Comparison of ENCODE assay signal across 8 cellular contexts in the genomic region with DNA sequence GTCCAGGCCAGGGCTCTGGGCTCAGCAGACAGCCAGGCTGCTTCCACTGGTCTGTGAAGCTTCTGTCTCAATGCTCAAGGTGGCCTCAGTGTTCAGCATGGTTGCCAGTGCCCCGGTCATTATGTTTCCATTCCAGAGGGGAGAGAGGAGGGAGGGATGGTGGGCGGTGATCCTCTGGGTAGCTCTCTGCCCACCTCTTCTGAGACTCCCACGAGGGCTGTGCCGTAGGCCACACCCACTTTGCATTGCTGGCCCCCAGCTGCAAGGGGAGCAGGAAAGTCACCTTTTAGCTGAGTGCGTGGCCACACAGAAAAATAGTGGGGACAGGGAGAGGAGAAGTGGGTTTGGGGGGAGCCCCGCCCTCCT. TPM values are rescaled to one million over a fixed set of nuclear protein-coding genes. Genes with fewer than 3 reads are reported as not detected.
DNase-seq lines count a peak whose midpoint lies in the region; ATAC-seq and TF ChIP-seq lines count a peak whose summit lies in the region.

No MANE protein-coding gene starts in this region.

- CTCF ChIA-PET in AG04449 (lab: Yijun Ruan, JAX) (interaction anchor here (0.8 to 1.0 kb wide), 2 partner anchors 14 to 93 kb away, joined by 3 to 4 read pairs; no protein-coding TSS in a partner anchor), GM10248 (lab: Yijun Ruan, JAX) (interaction anchor here (0.8 to 3.3 kb wide), 9 partner anchors 9 to 52 kb away, joined by 3 to 8 read pairs (median 4); no protein-coding TSS in a partner anchor)

- H3K4me2 ChIP-seq in Karpas-422 (ENCODE audit: low read depth, low read length, poor library complexity, severe bottlenecking): peak overlapping the region; percentile 57

- DNase-seq in AG04449 (ENCODE audit: low read depth, low spot score) (no peak), Karpas-422 (peak; percentile 52), colonic mucosa (no peak), T1000 (lab: John Stamatoyannopoulos, UW) (no peak), GM10248 (ENCODE audit: extremely low spot score) (no peak)

- H2AFZ ChIP-seq in Karpas-422 (ENCODE audit: low read length): no peak overlapping the region

- H3K4me1 ChIP-seq in Karpas-422 (ENCODE audit: low read length) (peaks cover 23% of the 10 kb centered on the region), colonic mucosa (no peaks in the 10 kb centered on the region), mononuclear cell (ENCODE audit: insufficient read depth, low read length) (peaks cover 33% of the 10 kb centered on the region)

- POLR2A ChIA-PET in AG04449 (lab: Yijun Ruan, JAX) (no interaction called here), GM10248 (lab: Yijun Ruan, JAX) (interaction anchor here (1.0 kb wide), 1 partner anchor 11 kb away, joined by 3 read pairs; no protein-coding TSS in a partner anchor)

- H3K36me3 ChIP-seq in Karpas-422 (ENCODE audit: insufficient read depth, low read length) (no peaks in the 10 kb centered on the region), colonic mucosa (no peaks in the 10 kb centered on the region)

- no peaks in the 10 kb centered on the region for H3K27me3 ChIP-seq in Karpas-422 (ENCODE audit: low read length)
- no peaks in the 10 kb centered on the region for H3K27me3 ChIP-seq in colonic mucosa
- H3K27me3 ChIP-seq in mononuclear cell (ENCODE audit: insufficient read depth, low read length): no peaks in the 10 kb centered on the region

- no peaks in the 10 kb centered on the region for H3K9me2 ChIP-seq in Karpas-422 (replicated peaks; ENCODE audit: insufficient read depth, low read length)

- H3K27ac ChIP-seq in Karpas-422 (ENCODE audit: low read length) (no peak overlapping the region), colonic mucosa (peak overlapping the region; percentile 70)

- 0 out of 2 replicates have a peak, but pooled peaks cover 4% of the 10 kb centered on the region for H4K20me1 ChIP-seq in Karpas-422 (ENCODE audit: insufficient read depth, low read depth, low read length)

- H3K9me3 ChIP-seq in Karpas-422 (ENCODE audit: low read length) (no peaks in the 10 kb centered on the region), colonic mucosa (no peaks in the 10 kb centered on the region), mononuclear cell (ENCODE audit: low read depth, low read length) (no peaks in the 10 kb centered on the region)

- no peak for TF ChIP-seq CTCF in AG04449 (IDR thresholded peaks at IDR 0.05; ENCODE audit: insufficient read depth, low read length, missing control alignments)
- TF ChIP-seq CTCF in colonic mucosa (IDR thresholded peaks at IDR 0.05): no peak
- no peak for TF ChIP-seq CTCF in GM10248 (IDR thresholded peaks at IDR 0.05; ENCODE audit: control extremely low read depth, extremely low read depth, low read depth, missing control alignments)

- H3K9ac ChIP-seq in Karpas-422 (ENCODE audit: low read length) (peak overlapping the region; percentile 46), colonic mucosa (ENCODE audit: low read depth in 2 of 2, low read length in 2 of 2) (peak overlapping the region; percentile 72 to 73)

- peak overlapping the region; percentile 50 for H3K4me3 ChIP-seq in AG04449 (ENCODE audit: low read depth, low read length)
- H3K4me3 ChIP-seq in Karpas-422 (ENCODE audit: low read length): peak overlapping the region; percentile 32; the same call in 1 of the 2 replicates
- H3K4me3 ChIP-seq in colonic mucosa: peak overlapping the region; percentile 32
- peak overlapping the region; percentile 49 for H3K4me3 ChIP-seq in mononuclear cell (ENCODE audit: low read length)

- peaks cover 98% of the 10 kb centered on the region for H3K79me2 ChIP-seq in Karpas-422 (ENCODE audit: low read length)

- intact Hi-C loops in colonic mucosa (cut with DNase I): no loop called here

- ATAC-seq in GM19025 (IDR thresholded peaks at IDR 0.05; ENCODE audit: low read depth, unreplicated experiment) (peak; percentile 1), GM21529 (IDR thresholded peaks at IDR 0.05; ENCODE audit: unreplicated experiment) (no peak)

RNA-seq across cellular contexts. Expression of a gene that starts 42.5 kb away (rescaled TPM):
- total RNA-seq in Karpas-422 (2014; rRNA removed; shearing (Covaris generic); ENCODE audit: low replicate concordance): 20.3 and 23.8 TPM in 2 replicates
- 10 to 100 TPM; 29.6 to 30.8 TPM for total RNA-seq in colonic mucosa
- total RNA-seq in mononuclear cell: 41.5 TPM

RNA-seq across cellular contexts. Expression of a gene that starts 50.8 kb away (rescaled TPM):
- total RNA-seq in Karpas-422 (2014; rRNA removed; shearing (Covaris generic); ENCODE audit: low replicate concordance): 14.5 and 41.1 TPM in 2 replicates
- total RNA-seq in colonic mucosa (10 to 100 TPM; 27.9 to 49.9 TPM), mononuclear cell (34.5 TPM)
